In the genomic region with DNA sequence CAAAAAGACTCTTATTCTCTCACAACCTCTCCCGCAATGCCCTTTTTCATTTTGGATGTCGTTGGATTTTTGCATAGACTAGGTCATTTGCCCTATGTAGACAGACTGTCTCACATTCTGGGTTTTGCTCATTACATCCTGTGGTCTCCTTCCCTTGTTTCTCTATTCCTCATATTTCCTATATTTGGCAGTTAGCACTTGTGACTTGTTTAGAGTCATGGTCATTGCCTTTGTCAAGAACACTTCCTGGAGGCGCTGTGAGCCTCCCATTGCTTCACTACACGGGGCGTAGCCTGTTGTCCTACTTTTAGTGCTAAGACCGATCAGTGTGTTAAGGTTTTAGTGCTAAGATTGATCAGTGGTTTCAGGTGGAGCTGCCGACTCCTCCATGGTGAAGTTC, we compare ENCODE assay signal across 14 cellular contexts. TPM values are rescaled to one million over a fixed set of nuclear protein-coding genes. Genes with fewer than 3 reads are reported as not detected.
DNase-seq lines count a peak whose midpoint lies in the region; ATAC-seq, FAIRE-seq and TF ChIP-seq lines count a peak whose summit lies in the region.
"Had no signal": no experiment of that assay in that cellular context is flagged by ENCODE, and none has a peak within 500 bp of the region (broad histone marks: within the 10 kb centered on the region; RNA-seq: fewer than 3 reads in every experiment).

No MANE protein-coding gene starts in this region.

- POLR2A ChIA-PET in HepG2 (lab: Yijun Ruan, JAX) (no interaction called here), SK-N-SH (lab: Yijun Ruan, JAX) (no interaction called here)

- H3K36me3 ChIP-seq in right lobe of liver (peaks cover 0 to 18% (median 0%) of the 10 kb centered on the region in 4 donors), HepG2 (replicated peaks in 1 of 2; ENCODE audit: control insufficient read depth in 1 of 2, insufficient read depth in 2 of 2, low read length in 2 of 2) (peaks cover 30 to 50% of the 10 kb centered on the region in 2 experiments), brain microvascular endothelial cell (replicated peaks) (peaks cover 7% of the 10 kb centered on the region), SK-N-SH (replicated peaks in 1 of 2; ENCODE audit: control insufficient read depth in 1 of 2, insufficient read depth in 2 of 2, low read length in 1 of 2) (peaks cover 0 to 24% of the 10 kb centered on the region in 2 experiments)

- H3K9me3 ChIP-seq in right lobe of liver (no peaks in the 10 kb centered on the region), HepG2 (ENCODE audit: low read length) (no peaks in the 10 kb centered on the region), SK-N-SH (no peaks in the 10 kb centered on the region)
- H3K9me3 ChIP-seq: gastroesophageal sphincter, stomach had no signal

- no peaks in the 10 kb centered on the region for H3K9me3 Mint-ChIP-seq in IgD-negative memory B cell
- H3K9me3 Mint-ChIP-seq: activated naive CD4-positive, alpha-beta T cell treated with anti-CD3 and anti-CD28 coated beads for 36 hours had no signal

- no peak for DNase-seq in right lobe of liver
- no peak for DNase-seq in HepG2 (ENCODE audit: low spot score)
- no peak for DNase-seq in left cardiac atrium
- no peak for DNase-seq in brain microvascular endothelial cell
- no peak for DNase-seq in HCEC 1CT
- no peak for DNase-seq in GM12891 (ENCODE audit: insufficient read length, low spot score)
- DNase-seq in SK-N-SH, result no peak
- DNase-seq: activated naive CD4-positive, alpha-beta T cell treated with anti-CD3 and anti-CD28 coated beads for 36 hours; endodermal cell; stomach had no signal

- no peak overlapping the region for H3K4me3 ChIP-seq in right lobe of liver
- H3K4me3 ChIP-seq in HepG2 (replicated peaks in 1 of 3; ENCODE audit: insufficient read depth in 1 of 3, low read depth in 2 of 3, low read length in 3 of 3), result no peak overlapping the region
- H3K4me3 ChIP-seq in brain microvascular endothelial cell (ENCODE audit: low read depth, low read length), result no peak overlapping the region
- no peak overlapping the region for H3K4me3 ChIP-seq in SK-N-SH (ENCODE audit: low read depth in 2 of 2, low read length in 1 of 2)
- H3K4me3 ChIP-seq: gastroesophageal sphincter, stomach had no signal

- H3K27ac ChIP-seq in right lobe of liver (peak overlapping the region in 1 of 3 donors; percentile 8), HepG2 (ENCODE audit: extremely low read length, insufficient read depth, low read length) (no peak overlapping the region), brain microvascular endothelial cell (no peak overlapping the region), SK-N-SH (ENCODE audit: low read depth in 2 of 2, low read length in 1 of 2) (no peak overlapping the region)
- H3K27ac ChIP-seq: gastroesophageal sphincter, stomach had no signal

- peak overlapping the region in 3 of 4 donors; percentile 11 to 81 (median 64) for H3K4me3 Mint-ChIP-seq in IgD-negative memory B cell
- H3K4me3 Mint-ChIP-seq: activated naive CD4-positive, alpha-beta T cell treated with anti-CD3 and anti-CD28 coated beads for 36 hours; endodermal cell had no signal

- FAIRE-seq in HepG2 (lab: Jason Lieb, UNC) (no peak), GM12891 (lab: Jason Lieb, UNC) (no peak)
- FAIRE-seq: bronchial epithelial cell, G401.6 had no signal

- H3K36me3 Mint-ChIP-seq in IgD-negative memory B cell, result peaks cover 5% of the 10 kb centered on the region

- H3K79me2 ChIP-seq in HepG2 (ENCODE audit: insufficient read depth, low read length) (no peaks in the 10 kb centered on the region), SK-N-SH (ENCODE audit: insufficient read depth) (no peaks in the 10 kb centered on the region)

- 74% methylated on average over 7 of the region's 7 CpGs for WGBS in right lobe of liver (ENCODE audit: insufficient coverage, low coverage, low lambda C conversion rate, missing lambda C conversion rate)
- 96% methylated on average over 7 of the region's 7 CpGs for WGBS in HepG2 (ENCODE audit: low lambda C conversion rate)
- 88% methylated on average over 7 of the region's 7 CpGs for WGBS in SK-N-SH (ENCODE audit: low lambda C conversion rate)

- TF ChIP-seq EP300 in HepG2 (IDR thresholded peaks at IDR 0.05; ENCODE audit: low read depth in 2 of 2, low read length in 2 of 2), result no peak
- no peak for TF ChIP-seq EP300 in HepG2 (CRISPR knock-in tag; IDR thresholded peaks at IDR 0.05; ENCODE audit: borderline replicate concordance)
- TF ChIP-seq EP300 in SK-N-SH (IDR thresholded peaks at IDR 0.05; ENCODE audit: borderline replicate concordance in 1 of 2, low read depth in 1 of 2, low read length in 1 of 2), result no peak

- H2AFZ ChIP-seq in HepG2 (ENCODE audit: low read length) (no peak overlapping the region), SK-N-SH (ENCODE audit: low read depth) (no peak overlapping the region)

- intact Hi-C loops in right lobe of liver (cut with DNase I) (no loop called here), HepG2 (cut with micrococcal nuclease; ENCODE audit: unreplicated experiment) (no loop called here), left cardiac atrium (cut with DNase I) (loop anchor here in 1 of 2 donors (10.0 kb wide), 1 partner anchor 67 kb away; a partner anchor contains a TSS)

- TF ChIP-seq POLR2A in right lobe of liver (IDR thresholded peaks at IDR 0.05), result no peak
- no peak for TF ChIP-seq POLR2A in HepG2 (IDR thresholded peaks at IDR 0.05; ENCODE audit: insufficient read depth in 1 of 2, low read depth in 2 of 2, low read length in 2 of 2)
- TF ChIP-seq POLR2A in GM12891 (IDR thresholded peaks at IDR 0.05; ENCODE audit: low read depth, low read length), result no peak

- H4K20me1 ChIP-seq in HepG2 (ENCODE audit: insufficient read depth, low read length) (no peaks in the 10 kb centered on the region), SK-N-SH (ENCODE audit: insufficient read depth) (no peaks in the 10 kb centered on the region)

- H3K27me3 Mint-ChIP-seq in IgD-negative memory B cell, result no peaks in the 10 kb centered on the region

- H3K9me2 ChIP-seq in SK-N-SH, result no peaks in the 10 kb centered on the region

- CTCF ChIA-PET in HepG2 (lab: Yijun Ruan, JAX; ENCODE audit: low intra/inter-chr PET ratio, low total read pairs), result no interaction called here
- CTCF ChIA-PET in SK-N-SH (lab: Yijun Ruan, JAX), result no interaction called here

- no peak overlapping the region for H3K4me2 ChIP-seq in HepG2 (ENCODE audit: low read depth, low read length)
- no peak overlapping the region for H3K4me2 ChIP-seq in SK-N-SH

- TF ChIP-seq RAD21 in HepG2 (CRISPR knock-in tag; IDR thresholded peaks at IDR 0.05) (no peak), SK-N-SH (IDR thresholded peaks at IDR 0.05; ENCODE audit: low read length) (no peak)

- TF ChIP-seq CTCF in right lobe of liver (IDR thresholded peaks at IDR 0.05) (no peak), HepG2 (CRISPR knock-in tag; IDR thresholded peaks at IDR 0.05) (no peak), brain microvascular endothelial cell (IDR thresholded peaks at IDR 0.05; ENCODE audit: low read depth, low read length, missing control alignments) (no peak), SK-N-SH (IDR thresholded peaks at IDR 0.05) (no peak)

- H3K4me1 Mint-ChIP-seq in IgD-negative memory B cell, result peaks cover 6 to 15% (median 11%) of the 10 kb centered on the region in 3 donors
- H3K4me1 Mint-ChIP-seq: endodermal cell had no signal

- no peaks in the 10 kb centered on the region for H3K27me3 ChIP-seq in right lobe of liver
- no peaks in the 10 kb centered on the region for H3K27me3 ChIP-seq in HepG2 (ENCODE audit: control insufficient read depth in 1 of 2, insufficient read depth in 2 of 2, low read length in 2 of 2)
- H3K27me3 ChIP-seq in brain microvascular endothelial cell (replicated peaks), result no peaks in the 10 kb centered on the region
- no peaks in the 10 kb centered on the region for H3K27me3 ChIP-seq in SK-N-SH (ENCODE audit: insufficient read depth)
- H3K27me3 ChIP-seq: gastroesophageal sphincter, stomach had no signal

- H3K27ac Mint-ChIP-seq in IgD-negative memory B cell, result no peak overlapping the region
- H3K27ac Mint-ChIP-seq: activated naive CD4-positive, alpha-beta T cell treated with anti-CD3 and anti-CD28 coated beads for 36 hours; endodermal cell had no signal

- ATAC-seq in right lobe of liver (peak; percentile 51 to 80 (median 61)), HepG2 (no peak), left cardiac atrium (peak; percentile 41 to 61)
- ATAC-seq: gastroesophageal sphincter had no signal

- H3K9ac ChIP-seq in HepG2 (ENCODE audit: insufficient read depth, low read depth, low read length) (no peak overlapping the region), SK-N-SH (no peak overlapping the region)

- in situ Hi-C loops in HepG2 (cut with HindIII; ENCODE audit: extremely low pct_ligation_motif_present, low pct_unique_long_range_greater_than_20kb), result no loop called here
- in situ Hi-C loops in brain microvascular endothelial cell (cut with HindIII; ENCODE audit: low pct_ligation_motif_present, low sequenced_read_pairs), result no loop called here

- no TSS peak for BruUV-seq in HepG2 (replicated peaks; lab: Mats Ljungman, UMichigan)

- H3K4me1 ChIP-seq in right lobe of liver (no peaks in the 10 kb centered on the region), HepG2 (ENCODE audit: insufficient read depth, low read length) (no peaks in the 10 kb centered on the region), SK-N-SH (ENCODE audit: control insufficient read depth in 1 of 2, insufficient read depth in 2 of 2, low read depth in 1 of 2, low read length in 1 of 2) (no peaks in the 10 kb centered on the region)
- H3K4me1 ChIP-seq: gastroesophageal sphincter had no signal

- H3F3A ChIP-seq in SK-N-SH (replicated peaks; ENCODE audit: insufficient read depth), result peaks cover 3% of the 10 kb centered on the region

RNA-seq across cellular contexts. Expression of a gene that starts 16.1 kb away (rescaled TPM):
- 10 to 100 TPM in 3 of 6 experiments, 1 to 10 TPM in 3; 7.2 to 13.4 (median 10.1) TPM for total RNA-seq in right lobe of liver
- total RNA-seq in HepG2 (2016; rRNA removed; fragmentation: Illumina TruSeq; extraction: Trizol), result 21.9 and 23.9 TPM in 2 replicates
- 6.6 and 7.4 TPM in 2 replicates for total RNA-seq in HepG2 (2016; cell fraction: cytosol; rRNA removed; fragmentation: Illumina TruSeq; extraction: Trizol; ENCODE audit: low read depth)
- 20.1 and 20.5 TPM in 2 replicates for total RNA-seq in HepG2 (2016; cell fraction: insoluble cytoplasmic fraction; rRNA removed; fragmentation: Illumina TruSeq; extraction: Trizol)
- 26.1 and 26.9 TPM in 2 replicates for total RNA-seq in HepG2 (2016; cell fraction: membrane; rRNA removed; fragmentation: Illumina TruSeq; extraction: Trizol)
- total RNA-seq in HepG2 (2016; cell fraction: nucleus; rRNA removed; fragmentation: Illumina TruSeq; extraction: Trizol), result 23.9 and 28.8 TPM in 2 replicates
- polyA plus RNA-seq in HepG2 (2011; rRNA removed), result 12.1 and 17.1 TPM in 2 replicates
- polyA plus RNA-seq in HepG2 (2011; cell fraction: cytosol; rRNA removed), result 12.0 and 14.6 TPM in 2 replicates
- polyA plus RNA-seq in HepG2 (2011; cell fraction: nucleus; rRNA removed), result 28.5 and 29.0 TPM in 2 replicates
- 21.4 and 21.6 TPM in 2 replicates for polyA plus RNA-seq in HepG2 (2012)
- 7.7 and 8.7 TPM in 2 replicates for polyA plus RNA-seq in HepG2 (2016; cell fraction: cytosol; fragmentation: Illumina TruSeq; extraction: Trizol; ENCODE audit: low read depth)
- 25.2 and 26.4 TPM in 2 replicates for polyA plus RNA-seq in HepG2 (2016; cell fraction: insoluble cytoplasmic fraction; fragmentation: Illumina TruSeq; extraction: Trizol; ENCODE audit: low read depth)
- polyA plus RNA-seq in HepG2 (2016; cell fraction: membrane; fragmentation: Illumina TruSeq; extraction: Trizol; ENCODE audit: low read depth), result 25.5 and 26.0 TPM in 2 replicates
- polyA plus RNA-seq in HepG2 (2016; cell fraction: nucleus; fragmentation: Illumina TruSeq; extraction: Trizol; ENCODE audit: insufficient read depth, low read depth), result 29.9 and 30.2 TPM in 2 replicates
- polyA minus RNA-seq in HepG2 (2011; rRNA and poly(A)+ RNA removed; ENCODE audit: low replicate concordance), result 33.5 and 56.4 TPM in 2 replicates
- 8.4 and 9.5 TPM in 2 replicates for polyA minus RNA-seq in HepG2 (2011; cell fraction: cytosol; rRNA and poly(A)+ RNA removed)
- 60.3 and 66.9 TPM in 2 replicates for polyA minus RNA-seq in HepG2 (2011; cell fraction: nucleus; rRNA and poly(A)+ RNA removed)
- 11.6 TPM for polyA plus RNA-seq in IgD-negative memory B cell
- total RNA-seq in left cardiac atrium, result 10 to 100 TPM; 17.9 to 27.0 TPM
- 21.8 TPM for polyA plus RNA-seq in GM12891 (2012; ENCODE audit: low read depth, missing spikeins)
- polyA plus RNA-seq in SK-N-SH (2012; rRNA removed), result 14.7 and 17.8 TPM in 2 replicates
- polyA plus RNA-seq in SK-N-SH (2012; cell fraction: cytosol; rRNA removed), result 12.8 and 15.2 TPM in 2 replicates
- polyA plus RNA-seq in SK-N-SH (2012; cell fraction: nucleus; rRNA removed), result 18.3 and 22.1 TPM in 2 replicates
